23 cellular contexts compared by ENCODE assay signal in the genomic region with DNA sequence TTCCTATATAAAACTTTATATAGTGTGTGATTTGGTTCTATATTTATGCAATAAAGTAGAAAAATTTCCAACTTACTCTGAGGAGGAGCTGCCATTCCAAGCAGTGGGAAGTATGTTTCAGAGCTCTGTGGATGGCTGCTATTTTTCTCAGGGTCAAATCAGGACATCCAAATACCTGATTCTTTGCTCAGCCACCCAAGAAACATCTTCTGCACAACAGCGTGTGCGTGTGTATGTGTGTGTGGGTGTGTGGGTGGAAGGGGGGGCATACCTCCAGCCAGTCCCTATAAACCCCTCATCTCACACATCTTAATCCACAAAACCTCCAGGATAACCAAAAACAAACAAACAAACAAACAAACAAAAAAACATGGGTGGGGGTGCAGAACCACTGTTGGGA.
"Had no signal": no experiment of that assay in that cellular context is flagged by ENCODE, and none has a peak within 500 bp of the region (broad histone marks: within the 10 kb centered on the region; RNA-seq: fewer than 3 reads in every experiment).

No MANE protein-coding gene starts in this region.

- H3K4me3 ChIP-seq: esophagus muscularis mucosa, ovary, smooth muscle cell, thoracic aorta had no signal

- H3K27ac ChIP-seq: neutrophil, ovary had no signal

- ATAC-seq: activated CD4-positive, alpha-beta T cell treated with anti-CD3 and anti-CD28 coated beads for 36 hours; activated CD8-positive, alpha-beta memory T cell treated with anti-CD3 and anti-CD28 coated beads, Interleukin-2, amount 10 ng/mL, durations not matched to agents 7 days and 5 days; activated CD8-positive, alpha-beta T cell treated with anti-CD3 and anti-CD28 coated beads, Interleukin-2, amount 10 ng/mL, durations not matched to agents 7 days and 5 days; activated naive CD4-positive, alpha-beta T cell treated with anti-CD3 and anti-CD28 coated beads, Interleukin-2, amount 50 U/mL, for 72 hours had no signal

- H3K4me2 ChIP-seq: smooth muscle cell had no signal

- H3K36me3 ChIP-seq: esophagus muscularis mucosa, neutrophil, ovary, thoracic aorta had no signal

- DNase-seq: activated CD4-positive, alpha-beta T cell treated with anti-CD3 and anti-CD28 coated beads for 36 hours; activated CD4-positive, CD25-positive, alpha-beta regulatory T cell; activated CD8-positive, alpha-beta memory T cell treated with anti-CD3 and anti-CD28 coated beads, Interleukin-2, amount 10 ng/mL, durations not matched to agents 7 days and 5 days; activated CD8-positive, alpha-beta T cell treated with anti-CD3 and anti-CD28 coated beads, Interleukin-2, amount 10 ng/mL, durations not matched to agents 7 days and 5 days; activated naive CD4-positive, alpha-beta T cell; activated T-cell treated with anti-CD3 and anti-CD28 coated beads, Interleukin-2, amount 50 U/mL, for 48 hours; anterior cingulate cortex; dermis blood vessel endothelial cell; effector CD4-positive, alpha-beta T cell; left ventricle myocardium superior; nephron progenitor cell; ovary; retina; stimulated activated CD4-positive, alpha-beta T cell treated with anti-CD3 and anti-CD28 coated beads, Interleukin-15, amount 100 ng/mL, for 24 hours; stimulated activated CD4-positive, alpha-beta T cell treated with anti-CD3 and anti-CD28 coated beads, Interleukin-2, amount 100 ng/mL, for 24 hours; stimulated activated naive CD4-positive, alpha-beta T cell; T-helper 1 cell; trophoblast cell had no signal

- H3K9me3 ChIP-seq: esophagus muscularis mucosa, neutrophil, ovary, thoracic aorta had no signal

- H3K27me3 ChIP-seq: neutrophil, ovary had no signal
